10 cellular contexts compared by ENCODE assay signal in genomic region chr12:25189171-25189570, GRCh38. TPM values are rescaled to one million over a fixed set of nuclear protein-coding genes. Genes with fewer than 3 reads are reported as not detected.
DNase-seq lines count a peak whose midpoint lies in the region; ATAC-seq, FAIRE-seq and TF ChIP-seq lines count a peak whose summit lies in the region.
"Not testable (repeated sequence)": the region's sequence is repeated elsewhere in the genome, so short reads cannot be mapped to it uniquely, and the experiment has no call there.
"Had no signal": no experiment of that assay in that cellular context is flagged by ENCODE, and none has a peak within 500 bp of the region (broad histone marks: within the 10 kb centered on the region; RNA-seq: fewer than 3 reads in every experiment).

No MANE protein-coding gene starts in this region.

- H3K27me3 ChIP-seq in MG63; brain microvascular endothelial cell (replicated peaks): not testable (repeated sequence)

- H3K27ac ChIP-seq in A549, result not testable (repeated sequence)
- H3K27ac ChIP-seq in brain microvascular endothelial cell, result peak overlapping the region; percentile 79

- CTCF ChIA-PET in A549 (lab: Yijun Ruan, JAX), result not testable (repeated sequence)

- in situ Hi-C loops in brain microvascular endothelial cell (cut with HindIII; ENCODE audit: low pct_ligation_motif_present, low sequenced_read_pairs), result not testable (repeated sequence)

- H3K9me3 Mint-ChIP-seq in HFFc6; osteocyte (ENCODE audit: unreplicated experiment): not testable (repeated sequence)

- not testable (repeated sequence) for H3K4me2 ChIP-seq in A549

- peaks cover 41% of the 10 kb centered on the region for H3K4me1 Mint-ChIP-seq in HFFc6 (ENCODE audit: low read depth)
- peaks cover 34% of the 10 kb centered on the region for H3K4me1 Mint-ChIP-seq in osteocyte (ENCODE audit: unreplicated experiment)

- not testable (repeated sequence) for TF ChIP-seq EP300 in A549 (IDR thresholded peaks at IDR 0.05)

- 66% methylated on average over 8 of the region's 8 CpGs for WGBS in A549 (ENCODE audit: missing lambda C conversion rate)

- not testable (repeated sequence) for DNase-seq in A549 (ENCODE audit: low read depth in 1 of 2, low spot score in 1 of 2); GM12891 (ENCODE audit: insufficient read length, low spot score); osteocyte (ENCODE audit: extremely low spot score, unreplicated experiment)
- DNase-seq in HFFc6, result peak; percentile 42
- DNase-seq in MG63, result peak; percentile 89
- DNase-seq in brain microvascular endothelial cell, result peak; percentile 60
- peak; percentile 73 for DNase-seq in fibroblast of peridontal ligament (ENCODE audit: extremely low read depth)

- H3K36me3 ChIP-seq in MG63; brain microvascular endothelial cell (replicated peaks): not testable (repeated sequence)

- not testable (repeated sequence) for H3K4me3 ChIP-seq in A549; MG63; brain microvascular endothelial cell (ENCODE audit: low read depth, low read length)

- TF ChIP-seq CTCF in A549 (IDR thresholded peaks at IDR 0.05); HFFc6 (IDR thresholded peaks at IDR 0.05); brain microvascular endothelial cell (IDR thresholded peaks at IDR 0.05; ENCODE audit: low read depth, low read length, missing control alignments); osteocyte (IDR thresholded peaks at IDR 0.05): not testable (repeated sequence)

- H3K4me3 Mint-ChIP-seq in HFFc6, result peak overlapping the region; percentile 71
- H3K4me3 Mint-ChIP-seq in osteocyte (ENCODE audit: unreplicated experiment), result not testable (repeated sequence)

- not testable (repeated sequence) for FAIRE-seq in A549 (lab: Jason Lieb, UNC)
- FAIRE-seq in GM12891 (lab: Jason Lieb, UNC), result peak; percentile 60

- not testable (repeated sequence) for H3K27me3 Mint-ChIP-seq in HFFc6 (ENCODE audit: insufficient read depth); osteocyte (ENCODE audit: unreplicated experiment)

- not testable (repeated sequence) for H3K36me3 Mint-ChIP-seq in HFFc6 (ENCODE audit: low read depth); osteocyte (ENCODE audit: unreplicated experiment)

- not testable (repeated sequence) for TF ChIP-seq RAD21 in A549 (conservative IDR thresholded peaks at IDR 0.05 in 1 of 2, IDR thresholded peaks at IDR 0.05 in 1 of 2)

- H3K27ac Mint-ChIP-seq in HFFc6 (peak overlapping the region; percentile 75), osteocyte (ENCODE audit: unreplicated experiment) (peak overlapping the region; percentile 70)

- H3K4me1 ChIP-seq in A549, result not testable (repeated sequence)

- POLR2A ChIA-PET in A549 (lab: Yijun Ruan, JAX), result not testable (repeated sequence)

- not testable (repeated sequence) for ATAC-seq in A549
- ATAC-seq in SK-N-SH treated with all-trans-retinoic acid at 6 μM for 48 hours, result peak; percentile 42

- TF ChIP-seq POLR2A in A549 (IDR thresholded peaks at IDR 0.05; ENCODE audit: low read length); GM12891 (IDR thresholded peaks at IDR 0.05; ENCODE audit: low read depth, low read length): not testable (repeated sequence)

- H3K9me3 ChIP-seq in A549, MG63: not testable (repeated sequence)

TF ChIP-seq in A549, 52 proteins besides CTCF, POLR2A, EP300 and RAD21:
- TF ChIP-seq KDM1A (IDR thresholded peaks at IDR 0.05; ENCODE audit: low read depth) (peak; percentile 11; the same call in 1 of the 2 replicates), CHD4 (IDR thresholded peaks at IDR 0.05; ENCODE audit: borderline replicate concordance) (peak; percentile 77; the same call in 1 of the 2 replicates)

RNA-seq across cellular contexts. Expression of gene DNAI7, which starts 5.8 kb away (rescaled TPM):
- 0.40 and 0.43 TPM in 2 replicates for polyA plus RNA-seq in A549 (2011; rRNA removed)
- 0.04 and 0.11 TPM in 2 replicates for polyA plus RNA-seq in A549 (2012; cell fraction: cytosol; rRNA removed)
- 0.01 TPM in 1 of 2 replicates, not detected in the other for polyA plus RNA-seq in A549 (2012; cell fraction: nucleus; rRNA removed)
- polyA plus RNA-seq in A549 (2017; fragmentation: RNase III; extraction: RNeasy Plus Mini Kit Qiagen cat#74134 plus additional on column Dnase treatment), result 0.29 to 0.66 TPM (median 0.36 TPM) in 3 replicates
- polyA minus RNA-seq in A549 (2011; rRNA and poly(A)+ RNA removed), result 0.29 and 0.50 TPM in 2 replicates
- 0.05 TPM for polyA plus RNA-seq in GM12891 (2012; ENCODE audit: low read depth, missing spikeins)
- total RNA-seq in HFFc6 (2021; fragmentation: NEBNext Ultra II Directional; extraction: Animal tissue kit (Norgen Biotek cat#: 25700)), result under 1 TPM in 4 of 6 experiments, not detected in 2; 0.16 to 0.48 (median 0.30) TPM
- total RNA-seq in MG63 (2014; rRNA removed; shearing (Covaris generic); ENCODE audit: low replicate concordance), result 0.84 TPM in 1 of 2 replicates, not detected in the other
- 0.30 TPM in 1 of 2 replicates, not detected in the other for total RNA-seq in osteocyte
- total RNA-seq: GM23248, NCI-H460 had no signal
- polyA plus RNA-seq: GM23248 had no signal

RNA-seq across cellular contexts. Expression of gene ETFRF1, which starts 5.9 kb away (rescaled TPM):
- 19.3 and 23.6 TPM in 2 replicates for polyA plus RNA-seq in A549 (2011; rRNA removed)
- 4.3 and 4.9 TPM in 2 replicates for polyA plus RNA-seq in A549 (2012; cell fraction: cytosol; rRNA removed)
- polyA plus RNA-seq in A549 (2012; cell fraction: nucleus; rRNA removed), result 1.2 and 2.4 TPM in 2 replicates
- 11.5 to 13.3 TPM (median 12.3 TPM) in 3 replicates for polyA plus RNA-seq in A549 (2017; fragmentation: RNase III; extraction: RNeasy Plus Mini Kit Qiagen cat#74134 plus additional on column Dnase treatment)
- 4.6 and 6.1 TPM in 2 replicates for polyA minus RNA-seq in A549 (2011; rRNA and poly(A)+ RNA removed)
- 12.3 TPM for polyA plus RNA-seq in GM12891 (2012; ENCODE audit: low read depth, missing spikeins)
- 10 to 100 TPM; 19.1 to 29.2 (median 25.7) TPM for total RNA-seq in HFFc6 (2021; fragmentation: NEBNext Ultra II Directional; extraction: Animal tissue kit (Norgen Biotek cat#: 25700))
- total RNA-seq in MG63 (2014; rRNA removed; shearing (Covaris generic); ENCODE audit: low replicate concordance), result 25.6 and 71.4 TPM in 2 replicates
- total RNA-seq in osteocyte, result 16.3 and 17.9 TPM in 2 replicates
